In the genomic region with DNA sequence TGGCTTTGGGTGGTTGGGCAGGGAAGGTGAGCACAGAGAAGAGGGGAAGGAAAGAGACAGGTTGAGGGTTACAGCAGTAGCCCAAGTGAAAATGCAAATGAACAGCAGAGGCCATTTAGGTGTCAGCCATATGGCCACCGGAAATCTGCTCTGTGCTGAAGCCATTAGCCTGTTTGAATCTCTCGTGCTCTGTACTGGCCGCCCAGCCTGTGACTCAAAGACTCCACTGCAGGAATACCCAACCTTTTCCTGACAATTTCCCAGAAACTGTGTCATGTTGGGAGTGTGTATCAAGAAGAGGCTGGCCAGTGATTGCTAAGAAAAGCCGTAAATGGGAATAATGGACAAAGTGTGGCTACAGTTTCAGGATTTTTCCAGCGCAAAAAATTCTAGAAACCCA, we compare ENCODE assay signal across 26 cellular contexts. TPM values are rescaled to one million over a fixed set of nuclear protein-coding genes. Genes with fewer than 3 reads are reported as not detected.
DNase-seq lines count a peak whose midpoint lies in the region; ATAC-seq and TF ChIP-seq lines count a peak whose summit lies in the region.
"Had no signal": no experiment of that assay in that cellular context is flagged by ENCODE, and none has a peak within 500 bp of the region (broad histone marks: within the 10 kb centered on the region; RNA-seq: fewer than 3 reads in every experiment).

No MANE protein-coding gene starts in this region.

- peak overlapping the region; percentile 81 for H3K27ac ChIP-seq in GM23248
- no peak overlapping the region for H3K27ac ChIP-seq in WERI-Rb-1
- H3K27ac ChIP-seq: brain microvascular endothelial cell, PC-9, right atrium auricular region, tibial nerve had no signal

- no peaks in the 10 kb centered on the region for H4K20me1 ChIP-seq in GM23248 (ENCODE audit: insufficient read depth)

- H3K27me3 ChIP-seq in GM23248 (replicated peaks; ENCODE audit: insufficient read depth) (no peaks in the 10 kb centered on the region), WERI-Rb-1 (ENCODE audit: insufficient read depth, low read depth, severe bottlenecking) (no peaks in the 10 kb centered on the region)
- H3K27me3 ChIP-seq: brain microvascular endothelial cell, right atrium auricular region, tibial nerve had no signal

- H3K9me2 ChIP-seq in GM23248 (ENCODE audit: insufficient read depth) = no peaks in the 10 kb centered on the region

- peaks cover 37% of the 10 kb centered on the region for H3K4me1 ChIP-seq in GM23248 (ENCODE audit: insufficient read depth)
- H3K4me1 ChIP-seq: right atrium auricular region had no signal

- peak; percentile 83 for DNase-seq in GM23248
- DNase-seq in WERI-Rb-1 = peak; percentile 12
- no peak for DNase-seq in sciatic nerve (ENCODE audit: low spot score)
- no peak for DNase-seq in NCI-H226
- no peak for DNase-seq in stimulated activated CD4-positive, alpha-beta T cell treated with anti-CD3 and anti-CD28 coated beads, Interleukin-15, amount 100 ng/mL, for 24 hours
- DNase-seq: activated CD4-positive, alpha-beta T cell treated with anti-CD3 and anti-CD28 coated beads for 1 hour; activated CD8-positive, alpha-beta memory T cell treated with anti-CD3 and anti-CD28 coated beads, Interleukin-2, amount 50 U/mL, for 48 hours; activated CD8-positive, alpha-beta T cell treated with anti-CD3 and anti-CD28 coated beads for 36 hours; activated naive CD4-positive, alpha-beta T cell treated with Interleukin-2 at 50 U/mL for 16 hours; brain microvascular endothelial cell; COR-L47; DMS79; effector CD8-positive, alpha-beta T cell; GDM1; mesendoderm; NCI-H1694; NCI-H510A; PC-9; posterior cingulate gyrus; stimulated activated CD4-positive, alpha-beta T cell treated with anti-CD3 and anti-CD28 coated beads, Interleukin-2, amount 100 ng/mL, for 48 hours; T-helper 2 cell had no signal

- H3F3A ChIP-seq in GM23248 (ENCODE audit: insufficient read depth) = peaks cover 28% of the 10 kb centered on the region

- H3K79me2 ChIP-seq in GM23248 (ENCODE audit: insufficient read depth) = no peaks in the 10 kb centered on the region

- no peaks in the 10 kb centered on the region for H3K36me3 ChIP-seq in GM23248 (ENCODE audit: low read depth)
- H3K36me3 ChIP-seq in WERI-Rb-1 = no peaks in the 10 kb centered on the region
- H3K36me3 ChIP-seq: brain microvascular endothelial cell, right atrium auricular region, tibial nerve had no signal

- peak overlapping the region; percentile 37 for H2AFZ ChIP-seq in GM23248
- H2AFZ ChIP-seq: PC-9 had no signal

- TF ChIP-seq CTCF in WERI-Rb-1 (IDR thresholded peaks at IDR 0.05; ENCODE audit: low read depth, low read length) = no peak

- H3K9ac ChIP-seq in GM23248 = no peak overlapping the region

- in situ Hi-C loops in GM23248 (cut with MboI) = no loop called here

- no peak overlapping the region for H3K4me2 ChIP-seq in GM23248 (ENCODE audit: unreplicated experiment)
- H3K4me2 ChIP-seq: PC-9 had no signal

- WGBS in GM23248 (ENCODE audit: low coverage in 1 of 2, low lambda C conversion rate in 2 of 2, missing lambda C conversion rate in 2 of 2), 2 experiments = 46 to 49% methylated on average over 5 of the region's 5 CpGs

- intact Hi-C loops in sciatic nerve (cut with DNase I) = no loop called here

- ATAC-seq in esophagus mucosa (peak; percentile 25), sciatic nerve (peak; percentile 36), HG02840 (IDR thresholded peaks at IDR 0.05; ENCODE audit: low FRiP score, unreplicated experiment) (no peak), GM18517 (IDR thresholded peaks at IDR 0.05; ENCODE audit: unreplicated experiment) (no peak)
- ATAC-seq: activated CD8-positive, alpha-beta T cell treated with anti-CD3 and anti-CD28 coated beads for 36 hours had no signal

- H3K9me3 ChIP-seq in GM23248 (ENCODE audit: low read depth) = no peaks in the 10 kb centered on the region
- no peaks in the 10 kb centered on the region for H3K9me3 ChIP-seq in WERI-Rb-1 (ENCODE audit: severe bottlenecking)
- H3K9me3 ChIP-seq: right atrium auricular region, tibial nerve had no signal

- H3K4me3 ChIP-seq in GM23248 (no peak overlapping the region), WERI-Rb-1 (ENCODE audit: low read depth, low read length) (no peak overlapping the region)
- H3K4me3 ChIP-seq: PC-9, right atrium auricular region, tibial nerve had no signal

RNA-seq across cellular contexts. Expression of a gene that starts 35.9 kb away (rescaled TPM):
- 120 and 124 TPM in 2 replicates for total RNA-seq in GM23248 (2014; rRNA removed; shearing (Covaris generic))
- polyA plus RNA-seq in GM23248 (2016; fragmentation: Nextera tagmentation; extraction: Ambion mirVana) = 113 and 116 TPM in 2 replicates
- total RNA-seq in esophagus mucosa = 9.8 TPM
- 147 TPM for total RNA-seq in sciatic nerve

Comparison
In these comparisons a context has a peak if more than half of its experiments do, and no peak if none do; other contexts are left out.
1. DNase-seq: peak in GM23248 (single experiment) and WERI-Rb-1 (single experiment); none in sciatic nerve (single experiment), NCI-H226 (single experiment) and stimulated activated CD4-positive, alpha-beta T cell treated with anti-CD3 and anti-CD28 coated beads, Interleukin-15, amount 100 ng/mL, for 24 hours (single experiment).
2. ATAC-seq: peak in esophagus mucosa (single experiment) and sciatic nerve (single experiment); none in HG02840 (single experiment) and GM18517 (single experiment).
3. RNA of a gene that starts 35.9 kb away (total RNA-seq): 147 TPM in sciatic nerve (single experiment) and 120 to 124 TPM in GM23248; 9.8 TPM in esophagus mucosa (single experiment); every median in the first group is over 10 times any median in the second.